In genomic region chr4:168731706-168732414, GRCh38 we compare ENCODE assay signal across 20 cellular contexts.
A peak's percentile ranks its signal among the peaks of the same experiment; 100 is the strongest.
DNase-seq lines count a peak whose midpoint lies in the region; ATAC-seq and TF ChIP-seq lines count a peak whose summit lies in the region.
"Had no signal": no experiment of that assay in that cellular context is flagged by ENCODE, and none has a peak within 500 bp of the region (broad histone marks: within the 10 kb centered on the region; RNA-seq: fewer than 3 reads in every experiment).

No MANE protein-coding gene starts in this region.

- peak overlapping the region; percentile 44 to 84 (median 75) for H3K27ac Mint-ChIP-seq in nephron
- H3K27ac Mint-ChIP-seq: activated CD4-positive, alpha-beta memory T cell treated with anti-CD3 and anti-CD28 coated beads, Interleukin-2, amount 10 ng/mL, durations not matched to agents 7 days and 5 days; activated naive CD4-positive, alpha-beta T cell treated with anti-CD3 and anti-CD28 coated beads, Interleukin-2, amount 50 U/mL, for 24 hours; activated T-cell treated with anti-CD3 and anti-CD28 coated beads, Interleukin-2, amount 50 U/mL, for 24 hours; CD14-positive monocyte; T-helper 1 cell treated with Interleukin-12 subunit alpha and Interleukin-12 subunit beta and Interleukin-4 antibody, amounts not matched to agents 30 μg/mL and 1 μg/mL, for 36 hours had no signal

- TF ChIP-seq CTCF in nephron (IDR thresholded peaks at IDR 0.05; ENCODE audit: unreplicated experiment in 3 of 3): no peak

- no peaks in the 10 kb centered on the region for H3K27me3 Mint-ChIP-seq in nephron (ENCODE audit: low read depth)

- ATAC-seq in GM19397 (IDR thresholded peaks at IDR 0.05; ENCODE audit: unreplicated experiment): peak; percentile 56

- H3K4me3 Mint-ChIP-seq in nephron: no peak overlapping the region
- H3K4me3 Mint-ChIP-seq: activated CD4-positive, alpha-beta memory T cell treated with anti-CD3 and anti-CD28 coated beads, Interleukin-2, amount 10 ng/mL, durations not matched to agents 7 days and 5 days; activated naive CD4-positive, alpha-beta T cell treated with anti-CD3 and anti-CD28 coated beads, Interleukin-2, amount 50 U/mL, for 24 hours; activated T-cell treated with anti-CD3 and anti-CD28 coated beads, Interleukin-2, amount 50 U/mL, for 24 hours; CD14-positive monocyte; T-helper 1 cell treated with Interleukin-12 subunit alpha and Interleukin-12 subunit beta and Interleukin-4 antibody, amounts not matched to agents 30 μg/mL and 1 μg/mL, for 36 hours had no signal

- peaks cover 60% of the 10 kb centered on the region for H3K4me1 Mint-ChIP-seq in nephron
- H3K4me1 Mint-ChIP-seq: activated CD4-positive, alpha-beta memory T cell treated with anti-CD3 and anti-CD28 coated beads, Interleukin-2, amount 10 ng/mL, durations not matched to agents 7 days and 5 days; activated naive CD4-positive, alpha-beta T cell treated with anti-CD3 and anti-CD28 coated beads, Interleukin-2, amount 50 U/mL, for 24 hours; CD14-positive monocyte had no signal

- peaks cover 16% of the 10 kb centered on the region for H3K9me3 Mint-ChIP-seq in nephron
- H3K9me3 Mint-ChIP-seq: activated CD4-positive, alpha-beta memory T cell treated with anti-CD3 and anti-CD28 coated beads, Interleukin-2, amount 10 ng/mL, durations not matched to agents 7 days and 5 days; activated naive CD4-positive, alpha-beta T cell treated with anti-CD3 and anti-CD28 coated beads, Interleukin-2, amount 50 U/mL, for 24 hours had no signal

- DNase-seq in CD1c-positive myeloid dendritic cell (ENCODE audit: extremely low spot score) (peak; percentile 86), NOMO-1 treated with dmso at 0.1 percent for 144 hours (lab: John Stamatoyannopoulos, UW; ENCODE audit: unreplicated experiment) (peak; percentile 46), DMS 273 treated with DMSO at 0.1 percent for 48 hours (lab: John Stamatoyannopoulos, UW) (no peak), GM19240 (ENCODE audit: insufficient read length, low spot score) (no peak), NCI-H524 (lab: John Stamatoyannopoulos, UW) (no peak)
- DNase-seq in NK-92 treated with Interleukin-12 subunit alpha and Interleukin-12 subunit beta, amount 100 ng/mL, for 24 hours (lab: John Stamatoyannopoulos, UW): no peak
- DNase-seq: activated CD4-positive, alpha-beta memory T cell treated with anti-CD3 and anti-CD28 coated beads, Interleukin-2, amount 10 ng/mL, durations not matched to agents 7 days and 5 days; activated T-cell treated with anti-CD3 and anti-CD28 coated beads, Interleukin-2, amount 50 U/mL, for 24 hours; colonic mucosa; DND-41; MG63; NCI-H345; posterior cingulate gyrus; SIG-M5; stimulated activated CD8-positive, alpha-beta memory T cell treated with anti-CD3 and anti-CD28 coated beads, Interleukin-4, amount 100 ng/mL, for 48 hours had no signal

- H3K36me3 Mint-ChIP-seq in nephron (ENCODE audit: low read depth): peaks cover 67% of the 10 kb centered on the region
- H3K36me3 Mint-ChIP-seq: CD14-positive monocyte had no signal

Comparison
In these comparisons a context has a peak if more than half of its experiments do, and no peak if none do; other contexts are left out.
1. DNase-seq: peak in CD1c-positive myeloid dendritic cell (single experiment) and NOMO-1 treated with dmso at 0.1 percent for 144 hours (single experiment); none in DMS 273 treated with DMSO at 0.1 percent for 48 hours (single experiment), GM19240 (single experiment), NK-92 treated with Interleukin-12 subunit alpha and Interleukin-12 subunit beta, amount 100 ng/mL, for 24 hours (single experiment) and NCI-H524 (0 of 2).